Comparison of ENCODE assay signal across 1 cellular context in genomic region chr3:33636125-33636855, GRCh38.
TF ChIP-seq lines count a peak whose summit lies in the region.

No MANE protein-coding gene starts in this region.

TF ChIP-seq in HepG2, 621 proteins besides CTCF, POLR2A, EP300 and RAD21 (continued from another document):
- TF ChIP-seq HMG20A (CRISPR knock-in tag; IDR thresholded peaks at IDR 0.05; ENCODE audit: borderline replicate concordance): no peak
- TF ChIP-seq ZMYM4 (CRISPR knock-in tag; IDR thresholded peaks at IDR 0.05): 0 out of 2 replicates have a peak, but pooled peaks have one; percentile 24
- peak; percentile 79 for TF ChIP-seq CEBPB (IDR thresholded peaks at IDR 0.05; ENCODE audit: borderline replicate concordance, low read depth, low read length)
- peak; percentile 33; the same call in 1 of the 2 replicates for TF ChIP-seq AHDC1 (CRISPR knock-in tag; IDR thresholded peaks at IDR 0.05; ENCODE audit: borderline replicate concordance)
- TF ChIP-seq ZNF101 (CRISPR knock-in tag; IDR thresholded peaks at IDR 0.05; ENCODE audit: borderline replicate concordance, low read depth): no peak
- no peak for TF ChIP-seq ELF4 (CRISPR knock-in tag; IDR thresholded peaks at IDR 0.05; ENCODE audit: borderline replicate concordance)
- TF ChIP-seq FOXA3 (CRISPR knock-in tag; IDR thresholded peaks at IDR 0.05): peak; percentile 51; the same call in 1 of the 2 replicates
- TF ChIP-seq ZNF609 (CRISPR knock-in tag; IDR thresholded peaks at IDR 0.05; ENCODE audit: borderline replicate concordance): no peak
- TF ChIP-seq MAFK (conservative IDR thresholded peaks at IDR 0.05 in 1 of 2, IDR thresholded peaks at IDR 0.05 in 1 of 2; ENCODE audit: low read length in 2 of 2): no peak
- no peak for TF ChIP-seq CREBL2 (CRISPR knock-in tag; IDR thresholded peaks at IDR 0.05; ENCODE audit: borderline replicate concordance)
- TF ChIP-seq ZNF414 (CRISPR knock-in tag; IDR thresholded peaks at IDR 0.05): 0 out of 2 replicates have a peak, but pooled peaks have one; percentile 38
- no peak for TF ChIP-seq SRSF4 (IDR thresholded peaks at IDR 0.05; ENCODE audit: low read depth, low read length, poor library complexity, severe bottlenecking)
- TF ChIP-seq SMC3 (IDR thresholded peaks at IDR 0.05; ENCODE audit: low read length): peak; percentile 52
- TF ChIP-seq PAXIP1 (CRISPR knock-in tag; conservative IDR thresholded peaks at IDR 0.05): 0 out of 2 replicates have a peak, but pooled peaks have one; percentile 14
- peak; percentile 73 for TF ChIP-seq CEBPG (CRISPR knock-in tag; IDR thresholded peaks at IDR 0.05)
- no peak for TF ChIP-seq SOX6 (IDR thresholded peaks at IDR 0.05)
- TF ChIP-seq SOX6 (CRISPR knock-in tag; IDR thresholded peaks at IDR 0.05): 0 out of 2 replicates have a peak, but pooled peaks have one; percentile 32
- TF ChIP-seq ZNF770 (CRISPR knock-in tag; IDR thresholded peaks at IDR 0.05): peak; percentile 92
- TF ChIP-seq PRMT3 (CRISPR knock-in tag; IDR thresholded peaks at IDR 0.05; ENCODE audit: borderline replicate concordance, low read depth): no peak
- no peak for TF ChIP-seq HIC2 (CRISPR knock-in tag; IDR thresholded peaks at IDR 0.05; ENCODE audit: low read depth)
- peak; percentile 63 for TF ChIP-seq POGZ (CRISPR knock-in tag; IDR thresholded peaks at IDR 0.05)
- TF ChIP-seq SAP130 (CRISPR knock-in tag; IDR thresholded peaks at IDR 0.05; ENCODE audit: low read depth): peak; percentile 21; the same call in 1 of the 2 replicates
- peak; percentile 40; the same call in 1 of the 2 replicates for TF ChIP-seq GATAD2A (CRISPR knock-in tag; IDR thresholded peaks at IDR 0.05)
- no peak for TF ChIP-seq FOXP1 (IDR thresholded peaks at IDR 0.05)
- TF ChIP-seq FOXP1 (CRISPR knock-in tag; IDR thresholded peaks at IDR 0.05): no peak; the same call in 1 of the 2 replicates
- TF ChIP-seq XBP1 (CRISPR knock-in tag; IDR thresholded peaks at IDR 0.05): no peak
- TF ChIP-seq TFDP1 (CRISPR knock-in tag; IDR thresholded peaks at IDR 0.05; ENCODE audit: borderline replicate concordance): no peak
- no peak for TF ChIP-seq HNRNPUL1 (IDR thresholded peaks at IDR 0.05; ENCODE audit: low read depth, low read length)
- no peak for TF ChIP-seq ZNF567 (CRISPR knock-in tag; IDR thresholded peaks at IDR 0.05; ENCODE audit: borderline replicate concordance)
